In genomic region chr22:39245130-39246039, GRCh38 we compare ENCODE assay signal across 9 cellular contexts. TPM values are rescaled to one million over a fixed set of nuclear protein-coding genes. Genes with fewer than 3 reads are reported as not detected.
DNase-seq lines count a peak whose midpoint lies in the region; ATAC-seq and TF ChIP-seq lines count a peak whose summit lies in the region.
"Had no signal": no experiment of that assay in that cellular context is flagged by ENCODE, and none has a peak within 500 bp of the region (broad histone marks: within the 10 kb centered on the region; RNA-seq: fewer than 3 reads in every experiment).

No MANE protein-coding gene starts in this region.

- 56 to 61% methylated on average over 15 to 22 of the region's 22 CpGs for WGBS in upper lobe of left lung, 2 donors

- H3K4me1 Mint-ChIP-seq in activated T-cell treated with anti-CD3 and anti-CD28 coated beads, Interleukin-2, amount 50 U/mL, for 72 hours (ENCODE audit: low read depth) = peaks cover 27% of the 10 kb centered on the region
- peaks cover 23 to 40% (median 35%) of the 10 kb centered on the region in 3 donors for H3K4me1 Mint-ChIP-seq in naive B cell

- H3K9me3 Mint-ChIP-seq in activated T-cell treated with anti-CD3 and anti-CD28 coated beads, Interleukin-2, amount 50 U/mL, for 72 hours = no peaks in the 10 kb centered on the region
- H3K9me3 Mint-ChIP-seq in naive B cell = peaks cover 0 to 4% (median 0%) of the 10 kb centered on the region in 7 donors

- peak overlapping the region; percentile 48 to 61 for H3K27ac ChIP-seq in breast epithelium
- peak overlapping the region; percentile 30 to 92 (median 80) for H3K27ac ChIP-seq in upper lobe of left lung

- H3K27me3 Mint-ChIP-seq in activated T-cell treated with anti-CD3 and anti-CD28 coated beads, Interleukin-2, amount 50 U/mL, for 72 hours (ENCODE audit: low read depth) = peaks cover 59% of the 10 kb centered on the region
- peaks cover 45 to 82% (median 79%) of the 10 kb centered on the region in 3 donors for H3K27me3 Mint-ChIP-seq in naive B cell

- no peaks in the 10 kb centered on the region for H3K9me3 ChIP-seq in breast epithelium
- H3K9me3 ChIP-seq in upper lobe of left lung = no peaks in the 10 kb centered on the region

- peak overlapping the region; percentile 75 to 79 for H3K4me3 Mint-ChIP-seq in activated T-cell treated with anti-CD3 and anti-CD28 coated beads, Interleukin-2, amount 50 U/mL, for 72 hours
- peak overlapping the region; percentile 3 to 88 (median 72) for H3K4me3 Mint-ChIP-seq in naive B cell

- H3K4me1 ChIP-seq in breast epithelium (peaks cover 6 to 9% of the 10 kb centered on the region in 2 donors), upper lobe of left lung (peaks cover 48 to 72% (median 64%) of the 10 kb centered on the region in 4 donors)

- H3K27ac Mint-ChIP-seq in activated T-cell treated with anti-CD3 and anti-CD28 coated beads, Interleukin-2, amount 50 U/mL, for 72 hours = no peak overlapping the region
- H3K27ac Mint-ChIP-seq in naive B cell = no peak overlapping the region

- no peaks in the 10 kb centered on the region for H3K27me3 ChIP-seq in breast epithelium
- H3K27me3 ChIP-seq in upper lobe of left lung = peaks cover 0 to 7% (median 2%) of the 10 kb centered on the region in 4 donors

- TF ChIP-seq CTCF in breast epithelium (IDR thresholded peaks at IDR 0.05) (no peak), upper lobe of left lung (IDR thresholded peaks at IDR 0.05) (peak in 1 of 6 experiments; percentile 11), GM10248 (IDR thresholded peaks at IDR 0.05; ENCODE audit: control extremely low read depth, extremely low read depth, low read depth, missing control alignments) (no peak)

- intact Hi-C loops in breast epithelium (cut with DNase I; ENCODE audit: low total_unique reads) = loop anchor here (10.0 kb wide), 1 partner anchor 49 kb away; no protein-coding TSS in a partner anchor

- no peak for ATAC-seq in activated T-cell treated with anti-CD3 and anti-CD28 coated beads, Interleukin-2, amount 50 U/mL, for 72 hours (replicated peaks in 1 of 2)
- ATAC-seq in naive B cell (ENCODE audit: low read depth in 2 of 2) (no peak), upper lobe of left lung (ENCODE audit: low FRiP score in 2 of 2) (no peak)

- TF ChIP-seq EP300 in upper lobe of left lung (IDR thresholded peaks at IDR 0.05) = no peak

- TF ChIP-seq POLR2A in breast epithelium (IDR thresholded peaks at IDR 0.05) (no peak), upper lobe of left lung (IDR thresholded peaks at IDR 0.05) (no peak)

- no peak for DNase-seq in activated T-cell treated with anti-CD3 and anti-CD28 coated beads, Interleukin-2, amount 50 U/mL, for 72 hours
- DNase-seq in activated T-cell treated with anti-CD3 and anti-CD28 coated beads for 4 hours = no peak
- no peak for DNase-seq in breast epithelium (ENCODE audit: low spot score in 2 of 2)
- DNase-seq in naive B cell = no peak
- no peak for DNase-seq in upper lobe of left lung
- DNase-seq in NCI-H2029 (lab: John Stamatoyannopoulos, UW) = no peak
- DNase-seq in epidermal melanocyte (ENCODE audit: insufficient read length, low spot score) = no peak
- DNase-seq in GM10248 (ENCODE audit: extremely low spot score) = no peak
- DNase-seq: NCI-H2081 treated with DMSO at 0.1 percent for 48 hours had no signal

- CTCF ChIA-PET in GM10248 (lab: Yijun Ruan, JAX) = interaction anchor here (0.8 to 0.9 kb wide), 2 partner anchors 24 to 67 kb away, joined by 3 read pairs; no protein-coding TSS in a partner anchor

- peaks cover 0 to 4% of the 10 kb centered on the region in 2 donors for H3K36me3 Mint-ChIP-seq in activated T-cell treated with anti-CD3 and anti-CD28 coated beads, Interleukin-2, amount 50 U/mL, for 72 hours (ENCODE audit: insufficient read depth in 2 of 2)
- no peaks in the 10 kb centered on the region for H3K36me3 Mint-ChIP-seq in naive B cell

- no peaks in the 10 kb centered on the region for H3K36me3 ChIP-seq in breast epithelium
- H3K36me3 ChIP-seq in upper lobe of left lung = no peaks in the 10 kb centered on the region

- POLR2A ChIA-PET in GM10248 (lab: Yijun Ruan, JAX) = no interaction called here

- H3K4me3 ChIP-seq in breast epithelium (peak overlapping the region; percentile 55 to 80 (median 70)), upper lobe of left lung (peak overlapping the region in 3 of 4 donors; percentile 58 to 79 (median 64))

RNA-seq across cellular contexts. Expression of gene PDGFB, which starts 0.6 kb away (rescaled TPM):
- total RNA-seq in activated T-cell treated with anti-CD3 and anti-CD28 coated beads, Interleukin-2, amount 50 U/mL, for 72 hours = 1 to 10 TPM; 2.9 to 4.6 TPM
- total RNA-seq in breast epithelium (10 to 100 TPM in 1 of 3 donors, 1 to 10 TPM in 2; 5.3 to 11.1 (median 8.5) TPM), upper lobe of left lung (10 to 100 TPM; 15.4 to 41.7 (median 24.1) TPM)
- not detected for polyA plus RNA-seq in naive B cell (ENCODE audit: low read depth in 6 of 6)
